Comparison of ENCODE assay signal across 21 cellular contexts in genomic region chr5:87909382-87909781, GRCh38.
"Had no signal": no experiment of that assay in that cellular context is flagged by ENCODE, and none has a peak within 500 bp of the region (broad histone marks: within the 10 kb centered on the region; RNA-seq: fewer than 3 reads in every experiment).

No MANE protein-coding gene starts in this region.

- H3K4me1 ChIP-seq: adrenal gland, ascending aorta, heart right ventricle, stomach, suprapubic skin, tibial nerve had no signal

- H3K9me3 ChIP-seq: ascending aorta, mucosa of descending colon, stomach, suprapubic skin had no signal

- H3K27ac ChIP-seq: adrenal gland, ascending aorta, heart right ventricle, stomach, suprapubic skin, tibial nerve had no signal

- FAIRE-seq: small intestine had no signal

- DNase-seq: activated gamma-delta T cell treated with Interleukin-2 at 50 U/mL for 16 hours; activated T-cell treated with anti-CD3 and anti-CD28 coated beads, Interleukin-2, amount 50 U/mL, for 1 hour; adrenal gland; central memory CD4-positive, alpha-beta T cell; dermis blood vessel endothelial cell; effector CD8-positive, alpha-beta T cell; erythroblast; foreskin fibroblast; heart right ventricle; islet precursor cell; left cardiac atrium; mesenchymal stem cell; mucosa of descending colon; small intestine; stomach; T-helper 9 cell had no signal

- H3K36me3 ChIP-seq: adrenal gland, ascending aorta, heart right ventricle, stomach, suprapubic skin, tibial nerve had no signal

- ATAC-seq: heart right ventricle; left cardiac atrium; mucosa of descending colon; sciatic nerve; stimulated activated memory B cell treated with anti-CD40 and anti-IgM and Interleukin-4, amounts not matched to agents 10 μg/mL and 1 μg/mL and 100 μg/mL, for 72 hours had no signal

- H3K27me3 ChIP-seq: adrenal gland, ascending aorta, heart right ventricle, stomach, suprapubic skin, tibial nerve had no signal

- H3K4me3 ChIP-seq: adrenal gland, ascending aorta, heart right ventricle, mucosa of descending colon, stomach, suprapubic skin, tibial nerve had no signal
